In genomic region chr2:86836914-86837695, GRCh38 we compare ENCODE assay signal across 9 cellular contexts. TPM values are rescaled to one million over a fixed set of nuclear protein-coding genes. Genes with fewer than 3 reads are reported as not detected.
DNase-seq lines count a peak whose midpoint lies in the region; ATAC-seq and TF ChIP-seq lines count a peak whose summit lies in the region.
"Not testable (repeated sequence)": the region's sequence is repeated elsewhere in the genome, so short reads cannot be mapped to it uniquely, and the experiment has no call there.
"Had no signal": no experiment of that assay in that cellular context is flagged by ENCODE, and none has a peak within 500 bp of the region (broad histone marks: within the 10 kb centered on the region; RNA-seq: fewer than 3 reads in every experiment).

No MANE protein-coding gene starts in this region.

- TF ChIP-seq CTCF in AG10803 (conservative IDR thresholded peaks at IDR 0.05; ENCODE audit: low read length); IMR-90 (conservative IDR thresholded peaks at IDR 0.05; ENCODE audit: low read depth, low read length): not testable (repeated sequence)

- H3K27me3 ChIP-seq in IMR-90 (ENCODE audit: control insufficient read depth, insufficient read depth, low read length); right cardiac atrium (ENCODE audit: control insufficient read depth, insufficient read depth); trophoblast cell (ENCODE audit: insufficient read depth, low read length): not testable (repeated sequence)

- H3K36me3 ChIP-seq in IMR-90 (ENCODE audit: control insufficient read depth, insufficient read depth, low read length); trophoblast cell (ENCODE audit: control insufficient read depth in 1 of 2, insufficient read depth in 2 of 2, low read length in 2 of 2): not testable (repeated sequence)

- not testable (repeated sequence) for TF ChIP-seq RAD21 in IMR-90 (IDR thresholded peaks at IDR 0.05; ENCODE audit: low read length)

- not testable (repeated sequence) for H3K36me3 Mint-ChIP-seq in activated T-helper 17 cell treated with anti-CD3 and anti-CD28 coated beads, Interleukin-2, amount 50 U/mL, for 72 hours (ENCODE audit: low read depth)

- H3K27ac ChIP-seq in IMR-90 (ENCODE audit: insufficient read depth, low read length); right cardiac atrium (ENCODE audit: low read length); trophoblast cell (ENCODE audit: low read depth, low read length): not testable (repeated sequence)

- not testable (repeated sequence) for H2AK9ac ChIP-seq in IMR-90 (replicated peaks; ENCODE audit: low read depth, low read length, poor library complexity)

- not testable (repeated sequence) for H3K18ac ChIP-seq in IMR-90 (ENCODE audit: low read depth, low read length); trophoblast cell (ENCODE audit: low read length)

- H4K5ac ChIP-seq in IMR-90 (ENCODE audit: low read depth, low read length): not testable (repeated sequence)

- not testable (repeated sequence) for H2BK120ac ChIP-seq in IMR-90 (ENCODE audit: low read depth, low read length); trophoblast cell (ENCODE audit: insufficient read depth, low read length, poor library complexity)

- not testable (repeated sequence) for H2BK20ac ChIP-seq in IMR-90 (ENCODE audit: low read depth, low read length)

- not testable (repeated sequence) for H3K4ac ChIP-seq in IMR-90 (ENCODE audit: low read depth, low read length); trophoblast cell (ENCODE audit: low read depth, low read length)

- DNase-seq in AG10803 (ENCODE audit: low read depth): peak; percentile 86
- DNase-seq in IMR-90: peak; percentile 79
- DNase-seq in SW480 (ENCODE audit: low spot score): peak; percentile 59
- peak; percentile 86 for DNase-seq in dedifferentiated amniotic fluid mesenchymal stem cell (ENCODE audit: extremely low spot score)
- peak in 2 of 3 donors; percentile 76 to 81 for DNase-seq in right cardiac atrium
- DNase-seq in trophoblast cell: peak; percentile 75 to 90
- DNase-seq in stimulated activated CD8-positive, alpha-beta memory T cell treated with anti-CD3 and anti-CD28 coated beads, Interleukin-4, amount 100 ng/mL, for 4 hours (ENCODE audit: low read depth in 2 of 2, low spot score in 1 of 2): peak; percentile 36 to 57

- H2AFZ ChIP-seq in IMR-90 (replicated peaks; ENCODE audit: low read length, poor library complexity); trophoblast cell (ENCODE audit: insufficient read depth, low read length, poor library complexity): not testable (repeated sequence)

- not testable (repeated sequence) for H2BK12ac ChIP-seq in trophoblast cell (ENCODE audit: low read length)

- not testable (repeated sequence) for H3K9me3 Mint-ChIP-seq in activated T-helper 17 cell treated with anti-CD3 and anti-CD28 coated beads, Interleukin-2, amount 50 U/mL, for 72 hours

- not testable (repeated sequence) for H2AK5ac ChIP-seq in IMR-90 (ENCODE audit: low read depth, low read length); trophoblast cell (ENCODE audit: low read length)

- H4K8ac ChIP-seq in IMR-90 (ENCODE audit: low read depth in 2 of 2, low read length in 2 of 2); trophoblast cell (ENCODE audit: low read depth, low read length): not testable (repeated sequence)

- H4K20me1 ChIP-seq in IMR-90 (ENCODE audit: insufficient read depth, low read length): not testable (repeated sequence)

- not testable (repeated sequence) for H3K56ac ChIP-seq in IMR-90 (ENCODE audit: extremely low read depth, insufficient read depth, low read length)

- not testable (repeated sequence) for H3K79me2 ChIP-seq in trophoblast cell (ENCODE audit: control insufficient read depth, insufficient read depth, low read length, poor library complexity)

- not testable (repeated sequence) for H3K9me3 ChIP-seq in IMR-90 (ENCODE audit: control insufficient read depth, insufficient read depth, low read length); right cardiac atrium (ENCODE audit: control insufficient read depth, low read length); trophoblast cell (ENCODE audit: insufficient read depth, low read depth, low read length)

- ATAC-seq in IMR-90 (ENCODE audit: low read depth) (peak; percentile 94), right cardiac atrium (peak; percentile 93 to 96)
- peak; percentile 90 for ATAC-seq in activated T-helper 17 cell treated with anti-CD3 and anti-CD28 coated beads, Interleukin-2, amount 50 U/mL, for 72 hours (replicated peaks)

- not testable (repeated sequence) for H3K23ac ChIP-seq in IMR-90 (ENCODE audit: low read depth, low read length); trophoblast cell (ENCODE audit: low read length)

- peak overlapping the region; percentile 48 for H3K4me3 Mint-ChIP-seq in activated T-helper 17 cell treated with anti-CD3 and anti-CD28 coated beads, Interleukin-2, amount 50 U/mL, for 72 hours

- in situ Hi-C loops in IMR-90 (cut with MboI; ENCODE audit: low sequenced_read_pairs): not testable (repeated sequence)

- 0% methylated on average over 2 of the region's 19 CpGs; no CpG with 5 or more reads in 1 of the 2 experiments for WGBS in IMR-90 (ENCODE audit: extremely low coverage in 2 of 2, insufficient read length in 1 of 2), 2 experiments
- 41% methylated on average over 15 of the region's 19 CpGs for WGBS in right cardiac atrium
- WGBS in trophoblast cell (ENCODE audit: extremely low coverage, insufficient coverage, insufficient read length): no CpG with 5 or more reads among the region's 19 CpGs

- H3K4me1 ChIP-seq in IMR-90 (ENCODE audit: control insufficient read depth, insufficient read depth, low read length); right cardiac atrium (ENCODE audit: control insufficient read depth, insufficient read depth, low read length); trophoblast cell (ENCODE audit: control insufficient read depth in 1 of 2, insufficient read depth in 2 of 2, low read length in 2 of 2): not testable (repeated sequence)

- dilution Hi-C loops in IMR-90 (cut with HindIII; ENCODE audit: low sequenced_read_pairs, unreplicated experiment): not testable (repeated sequence)

- not testable (repeated sequence) for H3K14ac ChIP-seq in IMR-90 (replicated peaks; ENCODE audit: low read depth, low read length); trophoblast cell (ENCODE audit: low read length)

- H3K4me1 Mint-ChIP-seq in activated T-helper 17 cell treated with anti-CD3 and anti-CD28 coated beads, Interleukin-2, amount 50 U/mL, for 72 hours: not testable (repeated sequence)

- H3K27ac Mint-ChIP-seq in activated T-helper 17 cell treated with anti-CD3 and anti-CD28 coated beads, Interleukin-2, amount 50 U/mL, for 72 hours: peak overlapping the region; percentile 30

- H3K9ac ChIP-seq in IMR-90 (ENCODE audit: low read depth, low read length); trophoblast cell (ENCODE audit: low read length): not testable (repeated sequence)

- not testable (repeated sequence) for H3K27me3 Mint-ChIP-seq in activated T-helper 17 cell treated with anti-CD3 and anti-CD28 coated beads, Interleukin-2, amount 50 U/mL, for 72 hours

- H3K79me1 ChIP-seq in IMR-90 (ENCODE audit: low read depth in 1 of 2, low read length in 2 of 2); trophoblast cell (ENCODE audit: low read length): not testable (repeated sequence)

- H4K12ac ChIP-seq in trophoblast cell (ENCODE audit: low read depth, low read length): not testable (repeated sequence)

- intact Hi-C loops in IMR-90 (cut with micrococcal nuclease); right cardiac atrium (cut with DNase I): not testable (repeated sequence)

- BruUV-seq in IMR-90 (replicated peaks; lab: Mats Ljungman, UMichigan): not testable (repeated sequence)

- POLR2A ChIA-PET in IMR-90 (lab: Charles Lee; ENCODE audit: unreplicated experiment): not testable (repeated sequence)

- not testable (repeated sequence) for H2BK15ac ChIP-seq in IMR-90 (ENCODE audit: low read depth, low read length)

- not testable (repeated sequence) for H3K9me1 ChIP-seq in IMR-90 (ENCODE audit: insufficient read depth, low read length)

- not testable (repeated sequence) for H4K91ac ChIP-seq in IMR-90 (ENCODE audit: insufficient read depth, low read depth, low read length); trophoblast cell (ENCODE audit: low read depth, low read length)

- peak overlapping the region; percentile 17; the same call in 1 of the 2 replicates for H3K4me3 ChIP-seq in AG10803 (ENCODE audit: low read length)
- not testable (repeated sequence) for H3K4me3 ChIP-seq in IMR-90 (ENCODE audit: insufficient read depth, low read depth, low read length); right cardiac atrium (ENCODE audit: low read length); trophoblast cell (ENCODE audit: low read depth, low read length)

- peak overlapping the region; percentile 28; the same call in 1 of the 2 replicates for H3K4me2 ChIP-seq in IMR-90 (ENCODE audit: low read depth, low read length)
- H3K4me2 ChIP-seq in trophoblast cell (ENCODE audit: low read length): not testable (repeated sequence)

- CTCF ChIA-PET in IMR-90 (lab: Yijun Ruan, JAX): not testable (repeated sequence)

- TF ChIP-seq POLR2A in IMR-90 (IDR thresholded peaks at IDR 0.05; ENCODE audit: low read depth, low read length): not testable (repeated sequence)

- not testable (repeated sequence) for H2BK5ac ChIP-seq in IMR-90 (ENCODE audit: low read depth, low read length, poor library complexity, severe bottlenecking); trophoblast cell (ENCODE audit: low read depth, low read length, poor library complexity)

RNA-seq across cellular contexts. Expression of gene CD8B, which starts 24.6 kb away (rescaled TPM):
- total RNA-seq in IMR-90 (2012; rRNA removed) (not detected in 2 replicates), right cardiac atrium (under 1 TPM in 3 of 4 donors, not detected in 1; 0.45 to 0.80 (median 0.68) TPM)
- polyA plus RNA-seq in IMR-90 (2012; rRNA removed) (not detected in 2 replicates), right cardiac atrium (0.20 TPM)
- not detected in 2 replicates for polyA plus RNA-seq in IMR-90 (2012; cell fraction: cytosol; rRNA removed)
- polyA plus RNA-seq in IMR-90 (2012; cell fraction: nucleus; rRNA removed; ENCODE audit: low replicate concordance): not detected in 2 replicates
- total RNA-seq in activated T-helper 17 cell treated with anti-CD3 and anti-CD28 coated beads, Interleukin-2, amount 50 U/mL, for 72 hours: under 1 TPM in 1 of 2 donors, not detected in 1; 0.63 TPM
- polyA plus RNA-seq in trophoblast cell (2013): not detected in 2 replicates
- total RNA-seq: urinary bladder had no signal

RNA-seq across cellular contexts. Expression of gene CD8A, which starts 46.4 kb away (rescaled TPM):
- total RNA-seq in IMR-90 (2012; rRNA removed) (not detected in 2 replicates), right cardiac atrium (1 to 10 TPM in 3 of 4 donors, under 1 TPM in 1; 0.71 to 2.0 (median 1.2) TPM)
- polyA plus RNA-seq in IMR-90 (2012; rRNA removed) (not detected in 2 replicates), right cardiac atrium (1.1 TPM)
- polyA plus RNA-seq in IMR-90 (2012; cell fraction: cytosol; rRNA removed): not detected in 2 replicates
- not detected in 2 replicates for polyA plus RNA-seq in IMR-90 (2012; cell fraction: nucleus; rRNA removed; ENCODE audit: low replicate concordance)
- total RNA-seq in activated T-helper 17 cell treated with anti-CD3 and anti-CD28 coated beads, Interleukin-2, amount 50 U/mL, for 72 hours: 1 to 10 TPM in 1 of 2 donors, under 1 TPM in 1; 0.80 to 2.7 TPM
- polyA plus RNA-seq in trophoblast cell (2013): not detected in 2 replicates
- total RNA-seq: urinary bladder had no signal
